In the genomic region with DNA sequence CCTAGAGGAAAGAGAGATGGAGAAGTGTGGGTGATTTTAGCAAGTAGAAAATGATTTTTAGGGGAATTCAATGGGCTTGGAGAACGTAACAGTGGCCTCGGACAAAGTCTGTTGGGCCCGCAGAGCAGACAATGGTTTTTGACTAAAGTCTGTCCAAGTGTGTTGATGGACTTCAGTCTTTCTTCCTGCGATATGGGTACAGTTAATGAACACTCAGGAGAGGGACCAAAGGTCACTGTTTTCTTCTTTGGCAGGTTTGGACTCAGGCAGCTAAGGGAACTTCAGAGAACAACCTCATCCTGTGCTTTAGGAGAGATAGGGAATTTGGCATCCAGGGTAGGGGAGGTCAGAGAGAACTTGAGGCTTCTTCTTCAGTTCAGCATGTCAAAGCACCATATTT, we compare ENCODE assay signal across 9 cellular contexts.
"Had no signal": no experiment of that assay in that cellular context is flagged by ENCODE, and none has a peak within 500 bp of the region (broad histone marks: within the 10 kb centered on the region; RNA-seq: fewer than 3 reads in every experiment).

No MANE protein-coding gene starts in this region.

- H3K27ac Mint-ChIP-seq: HFFc6 had no signal

- FAIRE-seq: K562 had no signal

- H3K4me1 ChIP-seq: HAP-1 had no signal

- H3K4me3 Mint-ChIP-seq: HFFc6 had no signal

- DNase-seq: GM23248, GOT3, H7, HFFc6, IMR-90 had no signal

- H3K9me3 ChIP-seq: HAP-1 had no signal

- H3K4me3 ChIP-seq: GM23248, HAP-1, K562 had no signal

- H3K9me3 Mint-ChIP-seq: HFFc6 had no signal

- ATAC-seq: HCT116, K562 had no signal

- H3K27ac ChIP-seq: GM23248, HL-60 had no signal
